In the genomic region with DNA sequence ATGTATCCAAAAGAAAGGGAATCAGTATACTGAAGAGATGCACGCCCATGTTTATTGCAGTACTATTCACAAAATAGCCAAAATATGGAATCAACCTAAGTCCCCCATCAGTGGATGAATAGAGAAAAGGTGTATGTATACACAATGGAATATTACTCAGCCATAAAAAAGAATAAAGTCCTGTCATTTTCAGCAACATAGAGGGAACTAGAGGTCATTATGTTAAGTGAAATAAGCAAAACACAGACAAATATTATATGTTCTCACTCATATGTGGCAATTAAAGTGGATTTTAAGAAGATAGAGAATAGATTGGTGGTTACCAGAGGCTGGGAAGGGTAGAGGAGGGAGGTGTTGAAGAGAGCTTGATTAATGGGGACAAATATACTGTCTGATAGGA, we compare ENCODE assay signal across 29 cellular contexts.
"Had no signal": no experiment of that assay in that cellular context is flagged by ENCODE, and none has a peak within 500 bp of the region (broad histone marks: within the 10 kb centered on the region; RNA-seq: fewer than 3 reads in every experiment).

No MANE protein-coding gene starts in this region.

- H3K4me3 Mint-ChIP-seq: dendritic cell treated with granulocyte-macrophage colony-stimulating factor and Interleukin-4, amounts not matched to agents 40 ng/mL and 50 ng/mL, for 4 days; effector memory CD8-positive, alpha-beta T cell; endodermal cell had no signal

- H2AFZ ChIP-seq: hepatocyte had no signal

- DNase-seq: colonic mucosa; cortex of kidney; dermis blood vessel endothelial cell; dorsolateral prefrontal cortex; effector CD4-positive, alpha-beta T cell; effector CD8-positive, alpha-beta T cell; effector memory CD4-positive, alpha-beta T cell; effector memory CD8-positive, alpha-beta T cell; endodermal cell; erythroblast; esophagus squamous epithelium; foreskin fibroblast; foreskin keratinocyte; foreskin melanocyte; gastrocnemius medialis; glutamatergic neuron; head of caudate nucleus; heart left ventricle; heart right ventricle had no signal

- H3K4me2 ChIP-seq: hepatocyte had no signal

- H3K4me3 ChIP-seq: colonic mucosa, coronary artery, dorsolateral prefrontal cortex, esophagus muscularis mucosa, esophagus squamous epithelium, gastrocnemius medialis, gastroesophageal sphincter, heart left ventricle, heart right ventricle, hepatocyte had no signal

- H3K27me3 ChIP-seq: colonic mucosa, dorsolateral prefrontal cortex, esophagus muscularis mucosa, esophagus squamous epithelium, foreskin keratinocyte, gastrocnemius medialis, gastroesophageal sphincter, heart left ventricle, heart right ventricle, hepatocyte had no signal

- H3K4me1 Mint-ChIP-seq: endodermal cell had no signal

- H3K27me3 Mint-ChIP-seq: dendritic cell treated with granulocyte-macrophage colony-stimulating factor and Interleukin-4, amounts not matched to agents 40 ng/mL and 50 ng/mL, for 4 days; effector memory CD8-positive, alpha-beta T cell had no signal

- H3K9me3 Mint-ChIP-seq: dendritic cell treated with granulocyte-macrophage colony-stimulating factor and Interleukin-4, amounts not matched to agents 40 ng/mL and 50 ng/mL, for 4 days; effector memory CD8-positive, alpha-beta T cell had no signal

- H3K79me2 ChIP-seq: hepatocyte had no signal

- H3K27ac Mint-ChIP-seq: dendritic cell treated with granulocyte-macrophage colony-stimulating factor and Interleukin-4, amounts not matched to agents 40 ng/mL and 50 ng/mL, for 4 days; effector memory CD8-positive, alpha-beta T cell; endodermal cell had no signal

- H3K36me3 ChIP-seq: colonic mucosa had no signal

- ATAC-seq: effector memory CD8-positive, alpha-beta T cell; esophagus mucosa; foreskin keratinocyte; gastrocnemius medialis; gastroesophageal sphincter; heart left ventricle; heart right ventricle had no signal

- FAIRE-seq: endometrium, endothelial cell of umbilical vein, frontal cortex had no signal

- H3K9me3 ChIP-seq: colonic mucosa, esophagus muscularis mucosa, esophagus squamous epithelium, gastrocnemius medialis, gastroesophageal sphincter, heart left ventricle, heart right ventricle had no signal

- H3K4me1 ChIP-seq: colonic mucosa, esophagus squamous epithelium, foreskin keratinocyte, gastrocnemius medialis, gastroesophageal sphincter had no signal

- H3K27ac ChIP-seq: colonic mucosa, coronary artery, dorsolateral prefrontal cortex, epithelial cell of prostate, esophagus muscularis mucosa, esophagus squamous epithelium, foreskin keratinocyte, gastrocnemius medialis, gastroesophageal sphincter, heart left ventricle, heart right ventricle, hepatocyte had no signal
